8 cellular contexts compared by ENCODE assay signal in genomic region chr6:152985300-152985699, GRCh38. TPM values are rescaled to one million over a fixed set of nuclear protein-coding genes. Genes with fewer than 3 reads are reported as not detected.
DNase-seq lines count a peak whose midpoint lies in the region; ATAC-seq and TF ChIP-seq lines count a peak whose summit lies in the region.
"Not testable (repeated sequence)": the region's sequence is repeated elsewhere in the genome, so short reads cannot be mapped to it uniquely, and the experiment has no call there.

No MANE protein-coding gene starts in this region.

- H3K4me2 ChIP-seq in neural progenitor cell: peak overlapping the region; percentile 81

- H3K9ac ChIP-seq in HUES6 (ENCODE audit: low read length) (peak overlapping the region; percentile 2), neural progenitor cell (peak overlapping the region; percentile 77)

- H3K27ac Mint-ChIP-seq in CD8-positive, alpha-beta memory T cell: peak overlapping the region; percentile 19 to 98 (median 80)
- H3K27ac Mint-ChIP-seq in activated CD8-positive, alpha-beta T cell treated with anti-CD3 and anti-CD28 coated beads, Interleukin-2, amount 10 ng/mL, durations not matched to agents 7 days and 5 days: peak overlapping the region; percentile 79
- peak overlapping the region; percentile 89 for H3K27ac Mint-ChIP-seq in MCF 10A (ENCODE audit: low read depth, unreplicated experiment)
- not testable (repeated sequence) for H3K27ac Mint-ChIP-seq in neural progenitor cell, type B pancreatic cell

- not testable (repeated sequence) for H3K9me3 Mint-ChIP-seq in CD8-positive, alpha-beta memory T cell; activated CD8-positive, alpha-beta T cell treated with anti-CD3 and anti-CD28 coated beads, Interleukin-2, amount 10 ng/mL, durations not matched to agents 7 days and 5 days (ENCODE audit: insufficient read depth); MCF 10A (ENCODE audit: unreplicated experiment); neural progenitor cell; type B pancreatic cell

- H4K20me1 ChIP-seq in neural progenitor cell (ENCODE audit: low read depth): peaks cover 20% of the 10 kb centered on the region

- not testable (repeated sequence) for ATAC-seq in activated CD8-positive, alpha-beta T cell treated with anti-CD3 and anti-CD28 coated beads, Interleukin-2, amount 10 ng/mL, durations not matched to agents 7 days and 5 days

- peaks cover 0 to 19% (median 5%) of the 10 kb centered on the region in 3 donors for H3K36me3 Mint-ChIP-seq in CD8-positive, alpha-beta memory T cell
- H3K36me3 Mint-ChIP-seq in activated CD8-positive, alpha-beta T cell treated with anti-CD3 and anti-CD28 coated beads, Interleukin-2, amount 10 ng/mL, durations not matched to agents 7 days and 5 days (ENCODE audit: low read depth): peaks cover 47% of the 10 kb centered on the region
- peaks cover 21% of the 10 kb centered on the region for H3K36me3 Mint-ChIP-seq in MCF 10A (ENCODE audit: insufficient read depth, unreplicated experiment)
- H3K36me3 Mint-ChIP-seq in neural progenitor cell: peaks cover 20% of the 10 kb centered on the region
- H3K36me3 Mint-ChIP-seq in type B pancreatic cell: peaks cover 14% of the 10 kb centered on the region

- H3K9me3 ChIP-seq in CD8-positive, alpha-beta memory T cell (ENCODE audit: low read length); HUES6 (ENCODE audit: control insufficient read depth, insufficient read depth, low read depth, low read length); left ventricle myocardium inferior (replicated peaks); neural progenitor cell (ENCODE audit: low read depth): not testable (repeated sequence)

- intact Hi-C loops in MCF 10A (cut with micrococcal nuclease); left ventricle myocardium inferior (cut with micrococcal nuclease): not testable (repeated sequence)

- H3K4me3 Mint-ChIP-seq in CD8-positive, alpha-beta memory T cell: peak overlapping the region; percentile 23 to 99 (median 92)
- peak overlapping the region; percentile 90 for H3K4me3 Mint-ChIP-seq in activated CD8-positive, alpha-beta T cell treated with anti-CD3 and anti-CD28 coated beads, Interleukin-2, amount 10 ng/mL, durations not matched to agents 7 days and 5 days
- H3K4me3 Mint-ChIP-seq in MCF 10A (ENCODE audit: unreplicated experiment): peak overlapping the region; percentile 87
- peak overlapping the region; percentile 95 for H3K4me3 Mint-ChIP-seq in neural progenitor cell
- peak overlapping the region; percentile 72 for H3K4me3 Mint-ChIP-seq in type B pancreatic cell

- H3K27me3 ChIP-seq in CD8-positive, alpha-beta memory T cell (ENCODE audit: insufficient read depth, low read length, poor library complexity, severe bottlenecking); HUES6 (ENCODE audit: control insufficient read depth, insufficient read depth, low read length); left ventricle myocardium inferior (ENCODE audit: low read depth); neural progenitor cell: not testable (repeated sequence)

- CTCF ChIA-PET in CD8-positive, alpha-beta memory T cell (lab: Charles Lee): interaction anchor here (1.1 kb wide), 1 partner anchor 18 kb away, joined by 4 read pairs; no protein-coding TSS in a partner anchor
- CTCF ChIA-PET in RWPE1 (lab: Yijun Ruan, JAX): not testable (repeated sequence)
- CTCF ChIA-PET in activated CD8-positive, alpha-beta T cell treated with anti-CD3 and anti-CD28 coated beads, Interleukin-2, amount 10 ng/mL, durations not matched to agents 7 days and 5 days (lab: Charles Lee): interaction anchor here (1.0 kb wide), 1 partner anchor 15 kb away, joined by 3 read pairs; no protein-coding TSS in a partner anchor
- CTCF ChIA-PET in MCF 10A (lab: Yijun Ruan, JAX): interaction anchor here (0.6 to 1.5 kb wide), 4 partner anchors 10 to 47 kb away, joined by 3 to 7 read pairs (median 4); no protein-coding TSS in a partner anchor

- peaks cover 32 to 55% (median 51%) of the 10 kb centered on the region in 3 donors for H3K4me1 Mint-ChIP-seq in CD8-positive, alpha-beta memory T cell
- H3K4me1 Mint-ChIP-seq in activated CD8-positive, alpha-beta T cell treated with anti-CD3 and anti-CD28 coated beads, Interleukin-2, amount 10 ng/mL, durations not matched to agents 7 days and 5 days (ENCODE audit: low read depth): peaks cover 35% of the 10 kb centered on the region
- peaks cover 18% of the 10 kb centered on the region for H3K4me1 Mint-ChIP-seq in MCF 10A (ENCODE audit: insufficient read depth, unreplicated experiment)
- H3K4me1 Mint-ChIP-seq in neural progenitor cell: peaks cover 18% of the 10 kb centered on the region
- peaks cover 22% of the 10 kb centered on the region for H3K4me1 Mint-ChIP-seq in type B pancreatic cell (ENCODE audit: unreplicated experiment)

- BruUV-seq in MCF 10A (replicated peaks; lab: Mats Ljungman, UMichigan): not testable (repeated sequence)

- H3K79me2 ChIP-seq in neural progenitor cell (ENCODE audit: low read depth): peaks cover 73% of the 10 kb centered on the region

- DNase-seq in CD8-positive, alpha-beta memory T cell; RWPE1 (ENCODE audit: low spot score); activated CD8-positive, alpha-beta T cell treated with anti-CD3 and anti-CD28 coated beads, Interleukin-2, amount 10 ng/mL, durations not matched to agents 7 days and 5 days; MCF 10A (ENCODE audit: unreplicated experiment); left ventricle myocardium inferior; neural progenitor cell (ENCODE audit: low spot score); type B pancreatic cell (ENCODE audit: extremely low spot score, unreplicated experiment): not testable (repeated sequence)

- POLR2A ChIA-PET in CD8-positive, alpha-beta memory T cell (lab: Charles Lee); RWPE1 (lab: Yijun Ruan, JAX; ENCODE audit: low non-redundant PET): not testable (repeated sequence)
- POLR2A ChIA-PET in activated CD8-positive, alpha-beta T cell treated with anti-CD3 and anti-CD28 coated beads, Interleukin-2, amount 10 ng/mL, durations not matched to agents 7 days and 5 days (lab: Charles Lee): interaction anchor here (1.3 to 3.5 kb wide), 3 partner anchors 11 to 18 kb away, joined by 4 to 48 read pairs (median 9); partner anchors contain the start of gene MTRF1L
- POLR2A ChIA-PET in MCF 10A (lab: Yijun Ruan, JAX): interaction anchor here (1.5 to 5.3 kb wide), 2 partner anchors 12 to 13 kb away, joined by 5 to 100 read pairs; partner anchors contain the start of gene MTRF1L

- H2AFZ ChIP-seq in neural progenitor cell (replicated peaks): not testable (repeated sequence)

- peaks cover 24% of the 10 kb centered on the region for H3K4me1 ChIP-seq in CD8-positive, alpha-beta memory T cell (ENCODE audit: insufficient read depth, low read length)
- not testable (repeated sequence) for H3K4me1 ChIP-seq in HUES6 (ENCODE audit: control insufficient read depth, insufficient read depth, low read length)
- H3K4me1 ChIP-seq in left ventricle myocardium inferior (peaks cover 30% of the 10 kb centered on the region), neural progenitor cell (peaks cover 15% of the 10 kb centered on the region)

- H3K4me3 ChIP-seq in CD8-positive, alpha-beta memory T cell (ENCODE audit: low read length); left ventricle myocardium inferior: not testable (repeated sequence)
- H3K4me3 ChIP-seq in HUES6 (ENCODE audit: low read depth, low read length): peak overlapping the region; percentile 95
- peak overlapping the region; percentile 100 for H3K4me3 ChIP-seq in neural progenitor cell

- H3F3A ChIP-seq in neural progenitor cell (ENCODE audit: low read depth): peaks cover 11% of the 10 kb centered on the region

- H3K27me3 Mint-ChIP-seq in CD8-positive, alpha-beta memory T cell; activated CD8-positive, alpha-beta T cell treated with anti-CD3 and anti-CD28 coated beads, Interleukin-2, amount 10 ng/mL, durations not matched to agents 7 days and 5 days (ENCODE audit: low read depth); MCF 10A (ENCODE audit: insufficient read depth, unreplicated experiment); neural progenitor cell (ENCODE audit: insufficient read depth, low read depth); type B pancreatic cell: not testable (repeated sequence)

- not testable (repeated sequence) for TF ChIP-seq CTCF in RWPE1 (conservative IDR thresholded peaks at IDR 0.05; ENCODE audit: low read depth); MCF 10A (IDR thresholded peaks at IDR 0.05; ENCODE audit: unreplicated experiment); left ventricle myocardium inferior (IDR thresholded peaks at IDR 0.05; ENCODE audit: borderline replicate concordance); neural progenitor cell (IDR thresholded peaks at IDR 0.05); type B pancreatic cell (conservative IDR thresholded peaks at IDR 0.05)

- peak overlapping the region; percentile 89 for H3K27ac ChIP-seq in CD8-positive, alpha-beta memory T cell (ENCODE audit: low read depth, low read length)
- not testable (repeated sequence) for H3K27ac ChIP-seq in HUES6 (ENCODE audit: low read depth, low read length)
- H3K27ac ChIP-seq in RWPE1 (peak overlapping the region; percentile 61), left ventricle myocardium inferior (replicated peaks) (peak overlapping the region; percentile 97), neural progenitor cell (peak overlapping the region; percentile 54)

- not testable (repeated sequence) for H3K36me3 ChIP-seq in CD8-positive, alpha-beta memory T cell (ENCODE audit: insufficient read depth, low read length); neural progenitor cell
- peaks cover 12% of the 10 kb centered on the region for H3K36me3 ChIP-seq in HUES6 (ENCODE audit: control insufficient read depth, insufficient read depth, low read length)
- H3K36me3 ChIP-seq in left ventricle myocardium inferior: peaks cover 12% of the 10 kb centered on the region

RNA-seq across cellular contexts. Expression of gene FBXO5, which starts 2.5 kb away (rescaled TPM):
- total RNA-seq in CD8-positive, alpha-beta memory T cell: 10 to 100 TPM; 29.7 to 33.8 TPM
- polyA plus RNA-seq in CD8-positive, alpha-beta memory T cell: 7.6 TPM
- total RNA-seq in activated CD8-positive, alpha-beta T cell treated with anti-CD3 and anti-CD28 coated beads, Interleukin-2, amount 10 ng/mL, durations not matched to agents 7 days and 5 days: 10 to 100 TPM; 72.3 to 73.9 TPM
- 9.5 and 16.4 TPM in 2 replicates for total RNA-seq in MCF 10A (2022)
- total RNA-seq in left ventricle myocardium inferior: 1.6 TPM
- 80.7 and 111 TPM in 2 replicates for total RNA-seq in neural progenitor cell (ENCODE audit: low replicate concordance)
- total RNA-seq in type B pancreatic cell (ENCODE audit: low replicate concordance): 10.7 and 29.6 TPM in 2 replicates

RNA-seq across cellular contexts. Expression of gene MTRF1L, which starts 17.2 kb away (rescaled TPM):
- 10 to 100 TPM; 15.3 to 17.4 TPM for total RNA-seq in CD8-positive, alpha-beta memory T cell
- 8.2 TPM for polyA plus RNA-seq in CD8-positive, alpha-beta memory T cell
- total RNA-seq in activated CD8-positive, alpha-beta T cell treated with anti-CD3 and anti-CD28 coated beads, Interleukin-2, amount 10 ng/mL, durations not matched to agents 7 days and 5 days: 10 to 100 TPM; 15.6 to 20.6 TPM
- total RNA-seq in MCF 10A (2022) (25.5 and 30.9 TPM in 2 replicates), left ventricle myocardium inferior (30.9 TPM), neural progenitor cell (ENCODE audit: low replicate concordance) (23.1 and 29.0 TPM in 2 replicates), type B pancreatic cell (ENCODE audit: low replicate concordance) (17.3 and 18.8 TPM in 2 replicates)
